In the genomic region with DNA sequence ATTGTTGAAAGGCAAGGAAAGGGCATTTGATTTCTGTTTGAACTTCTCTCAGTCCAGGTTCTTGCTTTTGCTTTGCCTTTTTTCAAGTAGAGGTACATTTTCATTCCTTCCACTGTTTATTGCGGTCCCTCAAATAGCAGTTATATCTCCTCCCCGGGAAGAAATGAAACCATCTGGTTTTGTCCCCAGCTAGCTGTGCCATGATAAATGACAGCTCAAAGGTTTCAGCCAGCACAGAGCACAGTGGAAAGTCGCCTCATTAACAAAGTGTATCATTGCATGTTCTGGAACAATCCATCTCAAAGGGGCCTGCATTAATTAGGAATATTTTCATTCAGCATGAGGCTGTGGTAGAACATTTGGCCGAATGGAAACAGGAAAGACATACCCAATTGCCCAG, we compare ENCODE assay signal across 7 cellular contexts.
"Had no signal": no experiment of that assay in that cellular context is flagged by ENCODE, and none has a peak within 500 bp of the region (broad histone marks: within the 10 kb centered on the region; RNA-seq: fewer than 3 reads in every experiment).

No MANE protein-coding gene starts in this region.

- H3K4me2 ChIP-seq: GM23338, KMS-11 had no signal

- ATAC-seq: GM23338, HepG2 had no signal

- H3K36me3 Mint-ChIP-seq: IgD-negative memory B cell had no signal

- H3K4me3 ChIP-seq: GM23338 had no signal

- H3K9me3 Mint-ChIP-seq: GM23338, H9, IgD-negative memory B cell had no signal

- H3K9ac ChIP-seq: KMS-11 had no signal

- H3K4me3 Mint-ChIP-seq: GM23338, H9, IgD-negative memory B cell had no signal

- H3K4me1 Mint-ChIP-seq: IgD-negative memory B cell had no signal

- H3K27ac ChIP-seq: KMS-11 had no signal

- H3K27ac Mint-ChIP-seq: GM23338, H9, IgD-negative memory B cell had no signal

- DNase-seq: H9, HCEC 1CT, KBM-7 had no signal

- H2AFZ ChIP-seq: GM23338 had no signal
